Comparison of ENCODE assay signal across 1 cellular context in genomic region chr3:46374755-46375154, GRCh38.
TF ChIP-seq lines count a peak whose summit lies in the region.

No MANE protein-coding gene starts in this region.

TF ChIP-seq in SK-N-SH treated with all-trans-retinoic acid at 6 μM for 48 hours, 23 proteins besides CTCF, POLR2A, EP300 and RAD21 (continued from another document):
- TF ChIP-seq, protein P1, sequence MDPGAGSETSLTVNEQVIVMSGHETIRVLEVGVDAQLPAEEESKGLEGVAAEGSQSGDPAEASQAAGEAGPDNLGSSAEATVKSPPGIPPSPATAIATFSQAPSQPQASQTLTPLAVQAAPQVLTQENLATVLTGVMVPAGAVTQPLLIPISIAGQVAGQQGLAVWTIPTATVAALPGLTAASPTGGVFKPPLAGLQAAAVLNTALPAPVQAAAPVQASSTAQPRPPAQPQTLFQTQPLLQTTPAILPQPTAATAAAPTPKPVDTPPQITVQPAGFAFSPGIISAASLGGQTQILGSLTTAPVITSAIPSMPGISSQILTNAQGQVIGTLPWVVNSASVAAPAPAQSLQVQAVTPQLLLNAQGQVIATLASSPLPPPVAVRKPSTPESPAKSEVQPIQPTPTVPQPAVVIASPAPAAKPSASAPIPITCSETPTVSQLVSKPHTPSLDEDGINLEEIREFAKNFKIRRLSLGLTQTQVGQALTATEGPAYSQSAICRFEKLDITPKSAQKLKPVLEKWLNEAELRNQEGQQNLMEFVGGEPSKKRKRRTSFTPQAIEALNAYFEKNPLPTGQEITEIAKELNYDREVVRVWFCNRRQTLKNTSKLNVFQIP (CRISPR knock-in tag; IDR thresholded peaks at IDR 0.05; ENCODE audit: borderline replicate concordance, low read depth) = no peak
- TF ChIP-seq ZFP3 (CRISPR knock-in tag; IDR thresholded peaks at IDR 0.05) (no peak), CSDC2 (CRISPR knock-in tag; IDR thresholded peaks at IDR 0.05) (no peak)
